In genomic region chr7:921071-921461, GRCh38 we compare ENCODE assay signal across 13 cellular contexts. TPM values are rescaled to one million over a fixed set of nuclear protein-coding genes. Genes with fewer than 3 reads are reported as not detected.
DNase-seq lines count a peak whose midpoint lies in the region; ATAC-seq and TF ChIP-seq lines count a peak whose summit lies in the region.
"Had no signal": no experiment of that assay in that cellular context is flagged by ENCODE, and none has a peak within 500 bp of the region (broad histone marks: within the 10 kb centered on the region; RNA-seq: fewer than 3 reads in every experiment).

No MANE protein-coding gene starts in this region.

- peaks cover 35 to 48% of the 10 kb centered on the region in 2 donors for H3K36me3 Mint-ChIP-seq in CD14-positive monocyte
- H3K36me3 Mint-ChIP-seq in Calu3 (ENCODE audit: insufficient read depth, unreplicated experiment): peaks cover 80% of the 10 kb centered on the region
- no peaks in the 10 kb centered on the region for H3K36me3 Mint-ChIP-seq in natural killer cell treated with Interleukin-12 subunit alpha and Interleukin-12 subunit beta and Interleukin-15 and Interleukin-18, amount 100 ng/mL, for 72 hours

- intact Hi-C loops in CD14-positive monocyte (cut with micrococcal nuclease): loop anchor here in 1 of 2 donors (5.0 kb wide), 1 partner anchor 36 kb away; no protein-coding TSS in a partner anchor
- intact Hi-C loops in Calu3 (cut with micrococcal nuclease; ENCODE audit: unreplicated experiment): no loop called here

- H3K27me3 Mint-ChIP-seq in CD14-positive monocyte (ENCODE audit: low read depth in 3 of 3) (peaks cover 0 to 3% (median 0%) of the 10 kb centered on the region in 3 donors), Calu3 (ENCODE audit: unreplicated experiment) (no peaks in the 10 kb centered on the region)
- H3K27me3 Mint-ChIP-seq in natural killer cell treated with Interleukin-12 subunit alpha and Interleukin-12 subunit beta and Interleukin-15 and Interleukin-18, amount 100 ng/mL, for 72 hours: no peaks in the 10 kb centered on the region

- TF ChIP-seq CTCF in CD14-positive monocyte (IDR thresholded peaks at IDR 0.05) (no peak), Calu3 (IDR thresholded peaks at IDR 0.05; ENCODE audit: unreplicated experiment) (no peak)

- DNase-seq in CD14-positive monocyte (ENCODE audit: low spot score) (peak; percentile 41), Calu3 (no peak), NCI-H187 treated with DMSO at 0.1 percent for 48 hours (lab: John Stamatoyannopoulos, UW) (no peak), NAMALWA (ENCODE audit: low spot score) (no peak), iPS-NIHi11 (ENCODE audit: low spot score) (no peak)
- peak; percentile 57 for DNase-seq in natural killer cell treated with Interleukin-12 subunit alpha and Interleukin-12 subunit beta and Interleukin-15 and Interleukin-18, amount 100 ng/mL, for 72 hours (ENCODE audit: low spot score)
- DNase-seq: foreskin melanocyte, IMR-90, NCI-H2227 treated with DMSO at 0.1 percent for 48 hours had no signal

- BruUV-seq in Calu3 (replicated peaks; lab: Mats Ljungman, UMichigan): no TSS peak

- H3K4me1 Mint-ChIP-seq in CD14-positive monocyte: peaks cover 52% of the 10 kb centered on the region
- peaks cover 60% of the 10 kb centered on the region for H3K4me1 Mint-ChIP-seq in Calu3 (ENCODE audit: low read depth, unreplicated experiment)
- H3K4me1 Mint-ChIP-seq in natural killer cell treated with Interleukin-12 subunit alpha and Interleukin-12 subunit beta and Interleukin-15 and Interleukin-18, amount 100 ng/mL, for 72 hours (ENCODE audit: low read depth in 2 of 2): peaks cover 23 to 48% of the 10 kb centered on the region in 2 donors

- CTCF ChIA-PET in Calu3 (lab: Charles Lee): no interaction called here

- H3K4me3 Mint-ChIP-seq in CD14-positive monocyte (no peak overlapping the region), Calu3 (ENCODE audit: low read depth, unreplicated experiment) (no peak overlapping the region)
- peak overlapping the region; percentile 44 for H3K4me3 Mint-ChIP-seq in natural killer cell treated with Interleukin-12 subunit alpha and Interleukin-12 subunit beta and Interleukin-15 and Interleukin-18, amount 100 ng/mL, for 72 hours

- peak overlapping the region; percentile 39 for H3K27ac ChIP-seq in angular gyrus (ENCODE audit: low read depth, low read length)
- H3K27ac ChIP-seq: SK-N-MC, VCaP had no signal

- H3K9me3 Mint-ChIP-seq in CD14-positive monocyte (no peaks in the 10 kb centered on the region), Calu3 (ENCODE audit: low read depth, unreplicated experiment) (no peaks in the 10 kb centered on the region)
- H3K9me3 Mint-ChIP-seq in natural killer cell treated with Interleukin-12 subunit alpha and Interleukin-12 subunit beta and Interleukin-15 and Interleukin-18, amount 100 ng/mL, for 72 hours: peaks cover 3% of the 10 kb centered on the region

- no peak for ATAC-seq in natural killer cell treated with Interleukin-12 subunit alpha and Interleukin-12 subunit beta and Interleukin-15 and Interleukin-18, amount 100 ng/mL, for 72 hours
- no peak for ATAC-seq in HG02763 (IDR thresholded peaks at IDR 0.05; ENCODE audit: unreplicated experiment)

- peak overlapping the region in 3 of 7 donors; percentile 25 to 94 (median 40) for H3K27ac Mint-ChIP-seq in CD14-positive monocyte
- H3K27ac Mint-ChIP-seq in Calu3 (ENCODE audit: unreplicated experiment): peak overlapping the region; percentile 65
- H3K27ac Mint-ChIP-seq in natural killer cell treated with Interleukin-12 subunit alpha and Interleukin-12 subunit beta and Interleukin-15 and Interleukin-18, amount 100 ng/mL, for 72 hours: peak overlapping the region; percentile 74 to 96

RNA-seq across cellular contexts. Expression of gene ADAP1, which starts 33.4 kb away (rescaled TPM):
- 10 to 100 TPM; 49.1 to 72.2 TPM for polyA plus RNA-seq in CD14-positive monocyte
- total RNA-seq in Calu3 (2022): 173 and 220 TPM in 2 replicates
- 100 to 1,000 TPM in 1 of 2 donors, 10 to 100 TPM in 1; 70.6 to 161 TPM for total RNA-seq in natural killer cell treated with Interleukin-12 subunit alpha and Interleukin-12 subunit beta and Interleukin-15 and Interleukin-18, amount 100 ng/mL, for 72 hours

RNA-seq across cellular contexts. Expression of gene GET4, which starts 44.7 kb away (rescaled TPM):
- polyA plus RNA-seq in CD14-positive monocyte: 10 to 100 TPM; 20.1 to 25.5 TPM
- 145 and 167 TPM in 2 replicates for total RNA-seq in Calu3 (2022)
- total RNA-seq in natural killer cell treated with Interleukin-12 subunit alpha and Interleukin-12 subunit beta and Interleukin-15 and Interleukin-18, amount 100 ng/mL, for 72 hours: 10 to 100 TPM; 42.8 to 44.5 TPM

RNA-seq across cellular contexts. Expression of gene COX19, which starts 54.3 kb away (rescaled TPM):
- polyA plus RNA-seq in CD14-positive monocyte: 1 to 10 TPM; 7.4 to 7.6 TPM
- total RNA-seq in Calu3 (2022): 37.4 and 39.1 TPM in 2 replicates
- total RNA-seq in natural killer cell treated with Interleukin-12 subunit alpha and Interleukin-12 subunit beta and Interleukin-15 and Interleukin-18, amount 100 ng/mL, for 72 hours: 10 to 100 TPM; 17.2 to 19.9 TPM

Comparison
In these comparisons a context has a peak if more than half of its experiments do, and no peak if none do; other contexts are left out.
1. DNase-seq: peak in CD14-positive monocyte (single experiment) and natural killer cell treated with Interleukin-12 subunit alpha and Interleukin-12 subunit beta and Interleukin-15 and Interleukin-18, amount 100 ng/mL, for 72 hours (single experiment); none in Calu3 (single experiment), NCI-H187 treated with DMSO at 0.1 percent for 48 hours (single experiment), NAMALWA (single experiment) and iPS-NIHi11 (single experiment).